In the genomic region with DNA sequence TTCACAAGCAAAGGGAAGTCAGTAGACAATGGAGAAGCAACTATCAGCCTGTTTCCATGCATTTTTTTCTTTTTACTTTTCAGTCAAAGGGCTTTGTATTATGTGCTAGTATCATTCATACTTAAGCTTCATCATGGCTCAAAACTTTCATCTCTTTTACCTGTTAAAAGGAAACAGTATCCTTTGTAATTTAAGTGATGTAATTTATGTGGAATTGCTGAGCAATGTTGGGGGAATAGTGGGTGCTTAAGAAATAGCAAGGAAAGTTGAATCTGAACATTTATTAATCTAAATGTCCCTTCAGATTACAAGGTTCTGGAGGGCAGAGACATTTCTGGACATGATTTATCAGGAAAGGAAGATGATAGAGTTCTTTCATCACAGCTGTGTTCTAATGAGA, we compare ENCODE assay signal across 1 cellular context.
TF ChIP-seq lines count a peak whose summit lies in the region.

No MANE protein-coding gene starts in this region.

TF ChIP-seq in GM23338, 12 proteins besides CTCF, POLR2A, EP300 and RAD21 (continued from another document):
- no peak for TF ChIP-seq ETS1 (IDR thresholded peaks at IDR 0.05)
- TF ChIP-seq NANOG (IDR thresholded peaks at IDR 0.05; ENCODE audit: borderline replicate concordance) = no peak
- TF ChIP-seq EZH2phosphoT487 (IDR thresholded peaks at IDR 0.05; ENCODE audit: unreplicated experiment) = no peak
- no peak for TF ChIP-seq EZH2 (IDR thresholded peaks at IDR 0.05; ENCODE audit: low read depth, unreplicated experiment)
- TF ChIP-seq REST (IDR thresholded peaks at IDR 0.05; ENCODE audit: unreplicated experiment) = no peak
- TF ChIP-seq JUNB (IDR thresholded peaks at IDR 0.05; ENCODE audit: unreplicated experiment) = no peak
